13 cellular contexts compared by ENCODE assay signal in the genomic region with DNA sequence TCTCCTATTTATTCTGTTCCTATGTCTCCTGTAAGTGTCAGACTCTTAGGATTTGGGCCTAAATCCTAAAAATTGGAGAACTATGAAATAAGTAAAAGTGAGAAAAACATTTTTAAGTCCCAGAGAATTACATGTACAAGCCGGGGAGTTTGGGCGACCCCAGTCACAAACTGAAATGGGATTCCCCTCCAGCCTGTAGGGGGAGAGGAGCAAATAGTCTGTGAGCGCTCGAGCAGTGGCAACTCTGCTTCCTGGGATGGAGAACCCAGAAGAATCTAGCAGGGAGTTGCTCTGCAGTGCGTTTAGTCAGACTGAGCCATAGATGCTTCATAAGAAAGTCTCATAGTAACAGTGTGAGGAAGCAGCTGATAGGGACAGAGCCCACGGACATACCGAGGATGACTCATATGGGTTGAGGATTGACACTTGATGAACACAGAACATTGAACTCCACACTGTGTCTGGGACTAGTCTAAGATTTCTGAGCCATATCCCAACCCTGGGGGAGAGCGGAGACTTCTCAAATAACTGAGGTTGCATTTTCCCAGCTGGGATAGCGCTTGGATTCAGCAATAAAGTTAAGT.
DNase-seq lines count a peak whose midpoint lies in the region; ATAC-seq and TF ChIP-seq lines count a peak whose summit lies in the region.
"Had no signal": no experiment of that assay in that cellular context is flagged by ENCODE, and none has a peak within 500 bp of the region (broad histone marks: within the 10 kb centered on the region; RNA-seq: fewer than 3 reads in every experiment).

No MANE protein-coding gene starts in this region.

- H3K27me3 ChIP-seq in kidney epithelial cell (ENCODE audit: control insufficient read depth, insufficient read depth, low read length) (no peaks in the 10 kb centered on the region), right atrium auricular region (no peaks in the 10 kb centered on the region)

- in situ Hi-C loops in astrocyte of the cerebellum (cut with HindIII; ENCODE audit: low sequenced_read_pairs), result loop anchor here (5.0 kb wide), 1 partner anchor 76 kb away; no protein-coding TSS in a partner anchor

- H3K4me1 ChIP-seq in right atrium auricular region, result no peaks in the 10 kb centered on the region
- H3K4me1 ChIP-seq: lower lobe of right lung had no signal

- ATAC-seq in HG03442 (IDR thresholded peaks at IDR 0.05; ENCODE audit: unreplicated experiment), result peak; percentile 32
- no peak for ATAC-seq in GM19467 (IDR thresholded peaks at IDR 0.05; ENCODE audit: unreplicated experiment)
- ATAC-seq in HG02938 (IDR thresholded peaks at IDR 0.05; ENCODE audit: unreplicated experiment), result no peak
- ATAC-seq: lower lobe of right lung, Panc1 had no signal

- peak; percentile 80 for DNase-seq in EL
- no peak for DNase-seq in astrocyte of the cerebellum (ENCODE audit: low read depth)
- peak; percentile 25 for DNase-seq in kidney epithelial cell (ENCODE audit: low read depth)
- DNase-seq in NCI-H128 (lab: John Stamatoyannopoulos, UW; ENCODE audit: unreplicated experiment), result no peak
- DNase-seq in right atrium auricular region (ENCODE audit: low spot score), result no peak
- DNase-seq: activated naive CD8-positive, alpha-beta T cell treated with anti-CD3 and anti-CD28 coated beads, Interleukin-2, amount 10 ng/mL, durations not matched to agents 7 days and 5 days; CD4-positive, alpha-beta T cell; lower lobe of right lung; NCI-H1417 had no signal

- H3K9me3 ChIP-seq in right atrium auricular region, result no peaks in the 10 kb centered on the region
- H3K9me3 ChIP-seq: lower lobe of right lung had no signal

- H3K4me3 ChIP-seq in astrocyte of the cerebellum (ENCODE audit: low read depth, low read length) (no peak overlapping the region), kidney epithelial cell (ENCODE audit: low read depth, low read length) (no peak overlapping the region), right atrium auricular region (no peak overlapping the region)
- H3K4me3 ChIP-seq: lower lobe of right lung had no signal

- TF ChIP-seq CTCF in astrocyte of the cerebellum (IDR thresholded peaks at IDR 0.05; ENCODE audit: low read depth, low read length, missing control alignments), result peak; percentile 8
- no peak for TF ChIP-seq CTCF in kidney epithelial cell (IDR thresholded peaks at IDR 0.05; ENCODE audit: insufficient read depth, low read length, poor library complexity, severe bottlenecking)
- TF ChIP-seq CTCF in right atrium auricular region (IDR thresholded peaks at IDR 0.05), result no peak

- H3K36me3 ChIP-seq in kidney epithelial cell (ENCODE audit: control insufficient read depth, insufficient read depth, low read length) (no peaks in the 10 kb centered on the region), right atrium auricular region (no peaks in the 10 kb centered on the region)
- H3K36me3 ChIP-seq: lower lobe of right lung had no signal

- H3K27ac ChIP-seq in right atrium auricular region, result no peak overlapping the region
- H3K27ac ChIP-seq: lower lobe of right lung had no signal

Comparison
In these comparisons a context has a peak if more than half of its experiments do, and no peak if none do; other contexts are left out.
1. DNase-seq: peak in EL (single experiment) and kidney epithelial cell (single experiment); none in astrocyte of the cerebellum (single experiment), NCI-H128 (single experiment) and right atrium auricular region (single experiment).